Comparison of ENCODE assay signal across 21 cellular contexts in the genomic region with DNA sequence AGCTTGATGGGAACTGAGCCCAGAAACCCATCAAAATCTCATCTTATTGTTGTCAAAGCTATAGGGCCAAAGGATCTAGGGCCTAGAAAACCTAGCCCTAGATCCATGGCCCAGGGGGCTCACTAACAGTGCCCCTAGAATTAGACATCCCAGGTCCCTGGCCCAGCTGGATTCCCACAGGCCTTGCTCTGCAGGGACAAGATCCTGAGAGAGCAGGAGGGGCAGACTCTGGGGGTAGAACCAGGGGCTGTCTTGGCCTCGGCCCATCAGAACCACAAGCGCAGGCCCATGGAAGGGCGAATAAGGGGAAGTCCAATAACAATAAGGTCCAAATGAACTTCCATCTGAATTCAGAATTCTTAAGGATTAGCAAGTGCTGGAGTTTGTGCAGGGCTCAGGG.
DNase-seq lines count a peak whose midpoint lies in the region; ATAC-seq and TF ChIP-seq lines count a peak whose summit lies in the region.
"Had no signal": no experiment of that assay in that cellular context is flagged by ENCODE, and none has a peak within 500 bp of the region (broad histone marks: within the 10 kb centered on the region; RNA-seq: fewer than 3 reads in every experiment).

No MANE protein-coding gene starts in this region.

- peak; percentile 52 for DNase-seq in natural killer cell treated with Interleukin-12 subunit alpha and Interleukin-12 subunit beta and Interleukin-15 and Interleukin-18, amount 100 ng/mL, for 72 hours (ENCODE audit: low spot score)
- DNase-seq in natural killer cell, result no peak
- peak; percentile 6 for DNase-seq in Karpas-422
- no peak for DNase-seq in endothelial cell (ENCODE audit: low spot score)
- no peak for DNase-seq in immature natural killer cell
- DNase-seq in stimulated activated effector memory CD8-positive, alpha-beta T cell treated with anti-CD3 and anti-CD28 coated beads, Interleukin-12 subunit alpha, Interleukin-12 subunit beta, amount 100 ng/mL, for 72 hours (ENCODE audit: low spot score in 2 of 2), result no peak
- DNase-seq in amygdala (lab: John Stamatoyannopoulos, UW), result no peak
- DNase-seq: ACHN; AML-193; BE2C; Calu3; CD4-positive, alpha-beta T cell; CD8-positive, alpha-beta memory T cell; DMS153; DND-41; HFFc6 had no signal

- TF ChIP-seq CTCF in natural killer cell (IDR thresholded peaks at IDR 0.05) (no peak), endothelial cell (IDR thresholded peaks at IDR 0.05; ENCODE audit: unreplicated experiment) (no peak)

- peaks cover 5 to 6% of the 10 kb centered on the region in 2 donors for H3K4me1 Mint-ChIP-seq in natural killer cell treated with Interleukin-12 subunit alpha and Interleukin-12 subunit beta and Interleukin-15 and Interleukin-18, amount 100 ng/mL, for 72 hours (ENCODE audit: low read depth in 2 of 2)
- H3K4me1 Mint-ChIP-seq in natural killer cell (peaks cover 10 to 11% of the 10 kb centered on the region in 2 donors), endothelial cell (ENCODE audit: unreplicated experiment) (peaks cover 44% of the 10 kb centered on the region), immature natural killer cell (peaks cover 11% of the 10 kb centered on the region in 2 donors)
- peaks cover 14% of the 10 kb centered on the region for H3K4me1 Mint-ChIP-seq in stimulated activated effector memory CD8-positive, alpha-beta T cell treated with anti-CD3 and anti-CD28 coated beads, Interleukin-12 subunit alpha, Interleukin-12 subunit beta, amount 100 ng/mL, for 72 hours

- no peak overlapping the region for H3K4me2 ChIP-seq in Karpas-422 (ENCODE audit: low read depth, low read length, poor library complexity, severe bottlenecking)
- H3K4me2 ChIP-seq: BLaER1 treated with 17β-estradiol and CSF1 and Interleukin-3, amounts not matched to agents 10 nM and 100 nM; GM23338 had no signal

- no peaks in the 10 kb centered on the region for H3K9me2 ChIP-seq in Karpas-422 (replicated peaks; ENCODE audit: insufficient read depth, low read length)

- no peak overlapping the region for H3K27ac ChIP-seq in Karpas-422 (ENCODE audit: low read length)
- H3K27ac ChIP-seq: 22Rv1; BLaER1 treated with 17β-estradiol and CSF1 and Interleukin-3, amounts not matched to agents 10 nM and 100 nM had no signal

- no peak overlapping the region for H3K4me3 Mint-ChIP-seq in natural killer cell treated with Interleukin-12 subunit alpha and Interleukin-12 subunit beta and Interleukin-15 and Interleukin-18, amount 100 ng/mL, for 72 hours
- H3K4me3 Mint-ChIP-seq in natural killer cell (no peak overlapping the region), endothelial cell (ENCODE audit: unreplicated experiment) (no peak overlapping the region), immature natural killer cell (no peak overlapping the region)
- H3K4me3 Mint-ChIP-seq in stimulated activated effector memory CD8-positive, alpha-beta T cell treated with anti-CD3 and anti-CD28 coated beads, Interleukin-12 subunit alpha, Interleukin-12 subunit beta, amount 100 ng/mL, for 72 hours, result no peak overlapping the region
- H3K4me3 Mint-ChIP-seq: CD14-positive monocyte, GM23338, HFFc6 had no signal

- H2AFZ ChIP-seq in Karpas-422 (ENCODE audit: low read length), result no peak overlapping the region
- H2AFZ ChIP-seq: GM23338 had no signal

- H3K4me1 ChIP-seq in Karpas-422 (ENCODE audit: low read length), result no peaks in the 10 kb centered on the region
- H3K4me1 ChIP-seq: BE2C had no signal

- intact Hi-C loops in natural killer cell (cut with micrococcal nuclease), result no loop called here

- H3K4me3 ChIP-seq in Karpas-422 (ENCODE audit: low read length), result no peak overlapping the region
- H3K4me3 ChIP-seq: BLaER1 treated with 17β-estradiol and CSF1 and Interleukin-3, amounts not matched to agents 10 nM and 100 nM; GM23338; HAP-1 had no signal

- ATAC-seq in natural killer cell treated with Interleukin-12 subunit alpha and Interleukin-12 subunit beta and Interleukin-15 and Interleukin-18, amount 100 ng/mL, for 72 hours, result no peak
- ATAC-seq in natural killer cell, result no peak
- ATAC-seq in stimulated activated effector memory CD8-positive, alpha-beta T cell treated with anti-CD3 and anti-CD28 coated beads, Interleukin-12 subunit alpha, Interleukin-12 subunit beta, amount 100 ng/mL, for 72 hours, result no peak
- ATAC-seq: GM23338 had no signal

- H3K36me3 Mint-ChIP-seq in natural killer cell treated with Interleukin-12 subunit alpha and Interleukin-12 subunit beta and Interleukin-15 and Interleukin-18, amount 100 ng/mL, for 72 hours, result no peaks in the 10 kb centered on the region
- no peaks in the 10 kb centered on the region for H3K36me3 Mint-ChIP-seq in natural killer cell
- H3K36me3 Mint-ChIP-seq in endothelial cell (ENCODE audit: low read depth, unreplicated experiment), result peaks cover 2% of the 10 kb centered on the region
- peaks cover 0 to 3% (median 0%) of the 10 kb centered on the region in 3 donors for H3K36me3 Mint-ChIP-seq in immature natural killer cell
- H3K36me3 Mint-ChIP-seq in stimulated activated effector memory CD8-positive, alpha-beta T cell treated with anti-CD3 and anti-CD28 coated beads, Interleukin-12 subunit alpha, Interleukin-12 subunit beta, amount 100 ng/mL, for 72 hours, result no peaks in the 10 kb centered on the region
- H3K36me3 Mint-ChIP-seq: CD8-positive, alpha-beta memory T cell had no signal

- no peaks in the 10 kb centered on the region for H3K9me3 ChIP-seq in Karpas-422 (ENCODE audit: low read length)
- H3K9me3 ChIP-seq: BE2C; BLaER1 treated with 17β-estradiol and CSF1 and Interleukin-3, amounts not matched to agents 10 nM and 100 nM; HAP-1 had no signal

- H3K9me3 Mint-ChIP-seq in natural killer cell treated with Interleukin-12 subunit alpha and Interleukin-12 subunit beta and Interleukin-15 and Interleukin-18, amount 100 ng/mL, for 72 hours, result no peaks in the 10 kb centered on the region
- no peaks in the 10 kb centered on the region for H3K9me3 Mint-ChIP-seq in natural killer cell
- no peaks in the 10 kb centered on the region for H3K9me3 Mint-ChIP-seq in endothelial cell (ENCODE audit: unreplicated experiment)
- no peaks in the 10 kb centered on the region for H3K9me3 Mint-ChIP-seq in immature natural killer cell
- H3K9me3 Mint-ChIP-seq in stimulated activated effector memory CD8-positive, alpha-beta T cell treated with anti-CD3 and anti-CD28 coated beads, Interleukin-12 subunit alpha, Interleukin-12 subunit beta, amount 100 ng/mL, for 72 hours, result no peaks in the 10 kb centered on the region
- H3K9me3 Mint-ChIP-seq: CD4-positive, alpha-beta T cell; CD8-positive, alpha-beta memory T cell; GM23338; HFFc6 had no signal

- H4K20me1 ChIP-seq in Karpas-422 (ENCODE audit: insufficient read depth, low read depth, low read length), result no peaks in the 10 kb centered on the region
- H4K20me1 ChIP-seq: BLaER1 treated with 17β-estradiol and CSF1 and Interleukin-3, amounts not matched to agents 10 nM and 100 nM had no signal

- peaks cover 0 to 8% of the 10 kb centered on the region in 2 donors for H3K27me3 Mint-ChIP-seq in natural killer cell treated with Interleukin-12 subunit alpha and Interleukin-12 subunit beta and Interleukin-15 and Interleukin-18, amount 100 ng/mL, for 72 hours
- H3K27me3 Mint-ChIP-seq in natural killer cell (ENCODE audit: low read depth in 2 of 2), result peaks cover 6 to 7% of the 10 kb centered on the region in 2 donors
- H3K27me3 Mint-ChIP-seq in endothelial cell (ENCODE audit: unreplicated experiment), result peaks cover 20% of the 10 kb centered on the region
- H3K27me3 Mint-ChIP-seq in immature natural killer cell (ENCODE audit: low read depth in 3 of 3), result peaks cover 0 to 7% (median 6%) of the 10 kb centered on the region in 3 donors
- H3K27me3 Mint-ChIP-seq: CD4-positive, alpha-beta T cell had no signal

- H3K27me3 ChIP-seq in Karpas-422 (ENCODE audit: low read length), result no peaks in the 10 kb centered on the region
- H3K27me3 ChIP-seq: BE2C; BLaER1 treated with 17β-estradiol and CSF1 and Interleukin-3, amounts not matched to agents 10 nM and 100 nM had no signal

- H3K9ac ChIP-seq in Karpas-422 (ENCODE audit: low read length), result no peak overlapping the region
- H3K9ac ChIP-seq: BLaER1 treated with 17β-estradiol and CSF1 and Interleukin-3, amounts not matched to agents 10 nM and 100 nM had no signal

- H3K27ac Mint-ChIP-seq in natural killer cell treated with Interleukin-12 subunit alpha and Interleukin-12 subunit beta and Interleukin-15 and Interleukin-18, amount 100 ng/mL, for 72 hours, result no peak overlapping the region
- H3K27ac Mint-ChIP-seq in natural killer cell (no peak overlapping the region), endothelial cell (ENCODE audit: unreplicated experiment) (peak overlapping the region; percentile 91), immature natural killer cell (no peak overlapping the region)
- H3K27ac Mint-ChIP-seq in stimulated activated effector memory CD8-positive, alpha-beta T cell treated with anti-CD3 and anti-CD28 coated beads, Interleukin-12 subunit alpha, Interleukin-12 subunit beta, amount 100 ng/mL, for 72 hours, result no peak overlapping the region
- H3K27ac Mint-ChIP-seq: CD14-positive monocyte; CD4-positive, alpha-beta T cell; GM23338; HFFc6 had no signal

- no peaks in the 10 kb centered on the region for H3K79me2 ChIP-seq in Karpas-422 (ENCODE audit: low read length)

- no peaks in the 10 kb centered on the region for H3K36me3 ChIP-seq in Karpas-422 (ENCODE audit: insufficient read depth, low read length)
- H3K36me3 ChIP-seq: BE2C; BLaER1 treated with 17β-estradiol and CSF1 and Interleukin-3, amounts not matched to agents 10 nM and 100 nM; HAP-1 had no signal

Comparison
In these comparisons a context has a peak if more than half of its experiments do, and no peak if none do; other contexts are left out.
1. DNase-seq: peak in natural killer cell treated with Interleukin-12 subunit alpha and Interleukin-12 subunit beta and Interleukin-15 and Interleukin-18, amount 100 ng/mL, for 72 hours (single experiment) and Karpas-422 (single experiment); none in natural killer cell (single experiment), endothelial cell (single experiment), immature natural killer cell (0 of 3), stimulated activated effector memory CD8-positive, alpha-beta T cell treated with anti-CD3 and anti-CD28 coated beads, Interleukin-12 subunit alpha, Interleukin-12 subunit beta, amount 100 ng/mL, for 72 hours (0 of 2) and amygdala (0 of 56).